ENCODE assay signal across 8 cellular contexts in the genomic region with DNA sequence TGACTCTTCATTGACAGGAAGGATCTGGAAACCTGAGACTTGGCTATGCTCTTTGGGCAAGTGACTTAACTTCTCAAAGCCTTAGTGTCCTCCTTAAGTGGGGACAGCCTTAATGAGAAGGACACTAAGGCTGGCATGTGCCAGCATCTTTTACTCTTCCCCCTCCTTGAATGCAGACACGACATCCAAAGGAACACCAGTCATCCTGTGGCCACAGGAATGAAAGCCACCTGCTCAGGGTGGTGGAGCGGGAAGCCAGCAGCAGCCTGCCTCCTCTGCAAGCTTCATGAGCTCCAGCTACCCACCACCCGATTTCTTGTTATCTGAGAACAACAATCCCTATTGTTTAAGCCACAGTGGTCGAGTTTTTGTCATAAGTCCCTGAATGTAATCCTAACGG.
"Had no signal": no experiment of that assay in that cellular context is flagged by ENCODE, and none has a peak within 500 bp of the region (broad histone marks: within the 10 kb centered on the region; RNA-seq: fewer than 3 reads in every experiment).

No MANE protein-coding gene starts in this region.

- H3K4me3 ChIP-seq: GM12878 had no signal

- ATAC-seq: GM12878 had no signal

- DNase-seq: GDM1, GF-D8 had no signal

- FAIRE-seq: G401.6, GM12878, GM12891, GM12892, GM18507, GM19239 had no signal
